8 cellular contexts compared by ENCODE assay signal in the genomic region with DNA sequence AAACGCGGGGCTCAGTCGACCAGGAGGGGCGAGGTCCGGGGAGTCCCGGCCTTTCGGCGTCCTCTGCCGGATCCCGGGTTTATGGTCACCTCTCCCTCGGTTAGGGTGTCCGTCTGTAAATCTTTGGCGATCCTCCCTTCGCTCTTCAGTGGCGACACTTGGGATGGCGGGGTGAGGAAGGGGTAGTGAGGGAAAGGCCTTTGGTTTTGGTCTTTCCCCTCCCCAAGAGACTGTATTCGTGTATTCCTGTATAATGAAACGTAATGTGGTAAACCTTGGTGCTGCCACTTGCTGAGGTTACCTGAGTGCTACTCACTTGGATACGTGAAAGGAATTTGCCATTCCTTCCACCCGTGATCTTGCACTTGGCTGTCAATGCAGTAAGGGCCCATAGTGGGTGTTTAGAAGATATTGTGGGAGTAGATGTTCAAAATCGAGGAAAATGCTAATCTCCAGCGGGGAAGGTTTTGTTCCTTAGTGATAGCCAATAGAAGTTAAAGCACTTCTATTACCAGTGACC. TPM values are rescaled to one million over a fixed set of nuclear protein-coding genes. Genes with fewer than 3 reads are reported as not detected.
DNase-seq lines count a peak whose midpoint lies in the region.

No MANE protein-coding gene starts in this region.

- H3K4ac ChIP-seq in neuronal stem cell (ENCODE audit: low read length) = no peak overlapping the region

- no peak for DNase-seq in activated CD4-positive, alpha-beta T cell treated with anti-CD3 and anti-CD28 coated beads, Interleukin-2, amount 10 ng/mL, durations not matched to agents 24 days and 14 days
- no peak for DNase-seq in activated CD4-positive, alpha-beta T cell treated with anti-CD3 and anti-CD28 coated beads, Interleukin-2, amount 50 U/mL, for 1 hour
- no peak for DNase-seq in Jurkat, Clone E6-1 (ENCODE audit: low read depth, low spot score)
- DNase-seq in effector memory CD4-positive, alpha-beta T cell = no peak
- DNase-seq in neuronal stem cell (ENCODE audit: low spot score) (no peak), NCI-H526 treated with DMSO at 0.1 percent for 48 hours (lab: John Stamatoyannopoulos, UW) (no peak), NCI-H446 treated with DMSO at 0.1 percent for 48 hours (lab: John Stamatoyannopoulos, UW) (no peak), KBM-7 (no peak)

- peak overlapping the region; percentile 86 for H3K18ac ChIP-seq in neuronal stem cell (ENCODE audit: low read length)

- no peaks in the 10 kb centered on the region for H3K9me3 Mint-ChIP-seq in activated CD4-positive, alpha-beta T cell treated with anti-CD3 and anti-CD28 coated beads, Interleukin-2, amount 10 ng/mL, durations not matched to agents 24 days and 14 days

- H3K4me2 ChIP-seq in neuronal stem cell (ENCODE audit: insufficient read depth, low read length, poor library complexity, severe bottlenecking) = peak overlapping the region; percentile 69

- peaks cover 38% of the 10 kb centered on the region for H3K4me1 Mint-ChIP-seq in activated CD4-positive, alpha-beta T cell treated with anti-CD3 and anti-CD28 coated beads, Interleukin-2, amount 10 ng/mL, durations not matched to agents 24 days and 14 days

- H4K91ac ChIP-seq in neuronal stem cell (ENCODE audit: low read depth, low read length, poor library complexity) = no peak overlapping the region

- peak overlapping the region; percentile 99 for H3K27ac Mint-ChIP-seq in activated CD4-positive, alpha-beta T cell treated with anti-CD3 and anti-CD28 coated beads, Interleukin-2, amount 10 ng/mL, durations not matched to agents 24 days and 14 days

- H2BK120ac ChIP-seq in neuronal stem cell (ENCODE audit: low read depth, low read length) = no peak overlapping the region

- H2AFZ ChIP-seq in neuronal stem cell (ENCODE audit: low read length) = peak overlapping the region; percentile 95

- H3K79me1 ChIP-seq in neuronal stem cell (ENCODE audit: low read depth, low read length) = peaks cover 7% of the 10 kb centered on the region

- no peak overlapping the region for H2AK5ac ChIP-seq in neuronal stem cell (ENCODE audit: low read depth, low read length)

- peak overlapping the region; percentile 90 for H3K27ac ChIP-seq in effector memory CD4-positive, alpha-beta T cell (ENCODE audit: insufficient read depth, low read length, poor library complexity, severe bottlenecking)
- H3K27ac ChIP-seq in neuronal stem cell (replicated peaks; ENCODE audit: low read length) = peak overlapping the region; percentile 94

- H2BK5ac ChIP-seq in neuronal stem cell (ENCODE audit: low read length) = peak overlapping the region; percentile 63

- H3K36me3 ChIP-seq in effector memory CD4-positive, alpha-beta T cell (ENCODE audit: control insufficient read depth, insufficient read depth, low read length) = peaks cover 9% of the 10 kb centered on the region
- peaks cover 9 to 34% of the 10 kb centered on the region in 2 donors for H3K36me3 ChIP-seq in neuronal stem cell (replicated peaks in 1 of 2; ENCODE audit: control insufficient read depth in 2 of 2, insufficient read depth in 2 of 2, low read length in 2 of 2)

- peaks cover 20% of the 10 kb centered on the region for H3K36me3 Mint-ChIP-seq in activated CD4-positive, alpha-beta T cell treated with anti-CD3 and anti-CD28 coated beads, Interleukin-2, amount 10 ng/mL, durations not matched to agents 24 days and 14 days (ENCODE audit: low read depth)

- intact Hi-C loops in activated CD4-positive, alpha-beta T cell treated with anti-CD3 and anti-CD28 coated beads, Interleukin-2, amount 10 ng/mL, durations not matched to agents 24 days and 14 days (cut with micrococcal nuclease) = loop anchor here (2.0 kb wide), 1 partner anchor 262 kb away; no protein-coding TSS in a partner anchor

- peak overlapping the region; percentile 100 for H3K4me3 ChIP-seq in Jurkat, Clone E6-1 (ENCODE audit: low read length)
- H3K4me3 ChIP-seq in effector memory CD4-positive, alpha-beta T cell (ENCODE audit: insufficient read depth, low read depth, low read length, poor library complexity, severe bottlenecking) = peak overlapping the region; percentile 97
- H3K4me3 ChIP-seq in neuronal stem cell (ENCODE audit: low read length in 2 of 2) = peak overlapping the region; percentile 91 to 95

- no peaks in the 10 kb centered on the region for H3K27me3 ChIP-seq in effector memory CD4-positive, alpha-beta T cell (replicated peaks; ENCODE audit: control insufficient read depth, insufficient read depth, low read length, poor library complexity, severe bottlenecking)
- no peaks in the 10 kb centered on the region for H3K27me3 ChIP-seq in neuronal stem cell (ENCODE audit: control insufficient read depth in 3 of 3, insufficient read depth in 3 of 3, low read depth in 1 of 3, low read length in 3 of 3)

- H3K14ac ChIP-seq in neuronal stem cell (ENCODE audit: low read length) = no peak overlapping the region

- no peak overlapping the region for H4K8ac ChIP-seq in neuronal stem cell (ENCODE audit: low read depth, low read length)

- H3K4me1 ChIP-seq in effector memory CD4-positive, alpha-beta T cell (ENCODE audit: control insufficient read depth, insufficient read depth, low read length, poor library complexity, severe bottlenecking) = peaks cover 33% of the 10 kb centered on the region
- peaks cover 7 to 11% of the 10 kb centered on the region in 2 donors for H3K4me1 ChIP-seq in neuronal stem cell (ENCODE audit: control insufficient read depth in 2 of 2, insufficient read depth in 1 of 2, low read depth in 1 of 2, low read length in 2 of 2)

- no peaks in the 10 kb centered on the region for H3K9me3 ChIP-seq in effector memory CD4-positive, alpha-beta T cell (ENCODE audit: control insufficient read depth, low read length)
- H3K9me3 ChIP-seq in neuronal stem cell (replicated peaks in 1 of 2; ENCODE audit: control insufficient read depth in 2 of 2, insufficient read depth in 1 of 2, low read depth in 1 of 2, low read length in 2 of 2) = no peaks in the 10 kb centered on the region

- WGBS in neuronal stem cell (ENCODE audit: extremely low coverage in 2 of 2, insufficient read length in 2 of 2, insufficient replicate concordance in 1 of 2), 2 donors = no CpG with 5 or more reads among the region's 22 CpGs

- H3K27me3 Mint-ChIP-seq in activated CD4-positive, alpha-beta T cell treated with anti-CD3 and anti-CD28 coated beads, Interleukin-2, amount 10 ng/mL, durations not matched to agents 24 days and 14 days = no peaks in the 10 kb centered on the region

- peak overlapping the region; percentile 99 for H3K4me3 Mint-ChIP-seq in activated CD4-positive, alpha-beta T cell treated with anti-CD3 and anti-CD28 coated beads, Interleukin-2, amount 10 ng/mL, durations not matched to agents 24 days and 14 days

- in situ Hi-C loops in KBM-7 (cut with MboI; ENCODE audit: low pct_unique_long_range_greater_than_20kb, low sequenced_read_pairs) = loop anchor here (25.0 kb wide), 2 partner anchors 111 to 211 kb away; partner anchors contain the start of gene MTCH2

- H2BK12ac ChIP-seq in neuronal stem cell (ENCODE audit: low read length) = no peak overlapping the region

- no peak overlapping the region for H3K23ac ChIP-seq in neuronal stem cell (ENCODE audit: low read depth, low read length, poor library complexity)

- H2BK15ac ChIP-seq in neuronal stem cell (ENCODE audit: low read length) = no peak overlapping the region

- peak overlapping the region; percentile 71 for H3K9ac ChIP-seq in neuronal stem cell (ENCODE audit: low read depth, low read length, poor library complexity)

RNA-seq across cellular contexts. Expression of gene NUP160, which starts 0.5 kb away (rescaled TPM):
- 102 and 104 TPM in 2 replicates for total RNA-seq in activated CD4-positive, alpha-beta T cell treated with anti-CD3 and anti-CD28 coated beads, Interleukin-2, amount 10 ng/mL, durations not matched to agents 24 days and 14 days
- 47.3 TPM for polyA plus RNA-seq in Jurkat, Clone E6-1 (2012; ENCODE audit: insufficient read depth, insufficient read length)
- 28.9 TPM for polyA plus RNA-seq in neuronal stem cell (2013, experiment 1 of 2)
- polyA plus RNA-seq in neuronal stem cell (2013, experiment 2 of 2) = 28.0 TPM
